8 cellular contexts compared by ENCODE assay signal in genomic region chr2:197515798-197516761, GRCh38. TPM values are rescaled to one million over a fixed set of nuclear protein-coding genes. Genes with fewer than 3 reads are reported as not detected.
DNase-seq lines count a peak whose midpoint lies in the region; ATAC-seq and TF ChIP-seq lines count a peak whose summit lies in the region.

Gene MOB4, plus strand, starts transcription at chr2:197516066. Its CDS starts 21 bp downstream, at chr2:197516087.

- peak within 1 kb of the TSS; percentile 91 for H3K9ac ChIP-seq in SK-N-SH

- POLR2A ChIA-PET in SK-N-SH (lab: Yijun Ruan, JAX) = interaction anchor here (0.6 to 3.0 kb wide), 7 partner anchors 10 to 60 kb away, joined by 3 to 46 read pairs (median 3); partner anchors contain the start of genes HSPD1 and HSPE1

- H3K4me2 ChIP-seq in SK-N-SH = peak within 1 kb of the TSS; percentile 99

- H3F3A ChIP-seq in SK-N-SH (replicated peaks; ENCODE audit: insufficient read depth) = peaks cover 3% of the 10 kb centered on the region

- peak within 1 kb of the TSS; percentile 79 to 97 for H3K27ac ChIP-seq in SK-N-SH (ENCODE audit: low read depth in 2 of 2, low read length in 1 of 2)
- peak within 1 kb of the TSS; percentile 90 for H3K27ac ChIP-seq in suprapubic skin

- H3K9me3 ChIP-seq in SK-N-SH (no peaks in the 10 kb centered on the region), suprapubic skin (no peaks in the 10 kb centered on the region)

- TF ChIP-seq RAD21 in SK-N-SH (IDR thresholded peaks at IDR 0.05; ENCODE audit: low read length) = no peak

- no peaks in the 10 kb centered on the region for H3K27me3 ChIP-seq in SK-N-SH (ENCODE audit: insufficient read depth)
- no peaks in the 10 kb centered on the region for H3K27me3 ChIP-seq in suprapubic skin

- peak; percentile 65 to 88 for TF ChIP-seq POLR2A in suprapubic skin (IDR thresholded peaks at IDR 0.05)

- ATAC-seq in HG02571 (IDR thresholded peaks at IDR 0.05; ENCODE audit: unreplicated experiment) = peak; percentile 94

- H3K4me1 ChIP-seq in SK-N-SH (ENCODE audit: control insufficient read depth in 1 of 2, insufficient read depth in 2 of 2, low read depth in 1 of 2, low read length in 1 of 2) = peaks cover 0 to 8% of the 10 kb centered on the region in 2 experiments
- H3K4me1 ChIP-seq in suprapubic skin = peaks cover 26% of the 10 kb centered on the region

- H3K9me2 ChIP-seq in SK-N-SH = no peaks in the 10 kb centered on the region

- CTCF ChIA-PET in SK-N-SH (lab: Yijun Ruan, JAX) = interaction anchor here (1.1 to 2.2 kb wide), 4 partner anchors 9 to 16 kb away, joined by 3 to 11 read pairs (median 4); partner anchors contain the start of genes HSPD1 and HSPE1

- H4K20me1 ChIP-seq in SK-N-SH (ENCODE audit: insufficient read depth) = peaks cover 31% of the 10 kb centered on the region

- peak; percentile 98 to 100 for TF ChIP-seq EP300 in SK-N-SH (IDR thresholded peaks at IDR 0.05; ENCODE audit: borderline replicate concordance in 1 of 2, low read depth in 1 of 2, low read length in 1 of 2)
- no peak for TF ChIP-seq EP300 in suprapubic skin (IDR thresholded peaks at IDR 0.05)

- TF ChIP-seq CTCF in SK-N-SH (IDR thresholded peaks at IDR 0.05) (no peak), suprapubic skin (IDR thresholded peaks at IDR 0.05) (no peak)

- H3K4me3 ChIP-seq in SK-N-SH (ENCODE audit: low read depth in 2 of 2, low read length in 1 of 2) (peak within 1 kb of the TSS; percentile 77 to 89), suprapubic skin (peak within 1 kb of the TSS; percentile 94)

- DNase-seq in GM04504 (ENCODE audit: low read depth) = peak; percentile 88
- peak; percentile 89 for DNase-seq in NCI-H1048 (lab: John Stamatoyannopoulos, UW)
- peak; percentile 97 for DNase-seq in SK-N-SH
- DNase-seq in activated naive CD4-positive, alpha-beta T cell treated with anti-CD3 and anti-CD28 coated beads, Interleukin-2, amount 50 U/mL, for 16 hours = peak; percentile 92
- peak; percentile 92 for DNase-seq in germinal center (ENCODE audit: low spot score)
- DNase-seq in nucleus accumbens (lab: John Stamatoyannopoulos, UW) = peak in 55 of 56 donors; percentile 71 to 96 (median 92)
- peak; percentile 96 for DNase-seq in suprapubic skin (ENCODE audit: low spot score in 2 of 2)

- H3K36me3 ChIP-seq in SK-N-SH (replicated peaks in 1 of 2; ENCODE audit: control insufficient read depth in 1 of 2, insufficient read depth in 2 of 2, low read length in 1 of 2) (peaks cover 0 to 18% of the 10 kb centered on the region in 2 experiments), suprapubic skin (no peaks in the 10 kb centered on the region)

- H2AFZ ChIP-seq in SK-N-SH (ENCODE audit: low read depth) = peak within 1 kb of the TSS; percentile 98

- peaks cover 52% of the 10 kb centered on the region for H3K79me2 ChIP-seq in SK-N-SH (ENCODE audit: insufficient read depth)

- WGBS in SK-N-SH (ENCODE audit: low lambda C conversion rate) = 1% methylated on average over 35 of the region's 75 CpGs
- WGBS in suprapubic skin = 1% methylated on average over 30 of the region's 75 CpGs

TF ChIP-seq in SK-N-SH, 30 proteins besides CTCF, POLR2A, EP300 and RAD21 (continues in another document):
- TF ChIP-seq SIN3A (IDR thresholded peaks at IDR 0.05; ENCODE audit: borderline replicate concordance, low read depth, low read length) (peak; percentile 96), RCOR1 (IDR thresholded peaks at IDR 0.05; ENCODE audit: low read length) (no peak), TAF1 (IDR thresholded peaks at IDR 0.05; ENCODE audit: borderline replicate concordance, low read depth, low read length) (peak; percentile 94), TCF12 (IDR thresholded peaks at IDR 0.05) (peak; percentile 64; the same call in 1 of the 2 replicates), MAX (IDR thresholded peaks at IDR 0.05; ENCODE audit: low read depth) (peak; percentile 91), NFIC (IDR thresholded peaks at IDR 0.05; ENCODE audit: borderline replicate concordance) (no peak), MXI1 (IDR thresholded peaks at IDR 0.05; ENCODE audit: low read depth, low read length) (peak; percentile 94), GABPA (IDR thresholded peaks at IDR 0.05; ENCODE audit: low read depth) (peak; percentile 67), NRF1 (IDR thresholded peaks at IDR 0.05; ENCODE audit: low read depth, low read length) (peak; percentile 76), FOXJ3 (CRISPR knock-in tag; IDR thresholded peaks at IDR 0.05) (peak; percentile 13; the same call in 1 of the 2 replicates), RXRA (IDR thresholded peaks at IDR 0.05; ENCODE audit: borderline replicate concordance, low read depth) (no peak; the same call in 1 of the 2 replicates), ZBTB33 (IDR thresholded peaks at IDR 0.05; ENCODE audit: borderline replicate concordance, low read depth) (peak; percentile 94), MEF2A (IDR thresholded peaks at IDR 0.05; ENCODE audit: borderline replicate concordance, low read depth) (no peak), TEAD4 (IDR thresholded peaks at IDR 0.05; ENCODE audit: borderline replicate concordance, insufficient read depth) (no peak), POLR2AphosphoS5 (IDR thresholded peaks at IDR 0.05; ENCODE audit: low read depth, low read length) (peak; percentile 94), RFX5 (IDR thresholded peaks at IDR 0.05; ENCODE audit: low read length) (no peak), CHD2 (IDR thresholded peaks at IDR 0.05; ENCODE audit: low read length, partially characterized antibody) (peak; percentile 76), SMC3 (IDR thresholded peaks at IDR 0.05; ENCODE audit: low read depth, low read length) (0 out of 2 replicates have a peak, but pooled peaks have one; percentile 3), YY1 (IDR thresholded peaks at IDR 0.05; ENCODE audit: low read depth) (peak; percentile 86)
- TF ChIP-seq, protein P1, sequence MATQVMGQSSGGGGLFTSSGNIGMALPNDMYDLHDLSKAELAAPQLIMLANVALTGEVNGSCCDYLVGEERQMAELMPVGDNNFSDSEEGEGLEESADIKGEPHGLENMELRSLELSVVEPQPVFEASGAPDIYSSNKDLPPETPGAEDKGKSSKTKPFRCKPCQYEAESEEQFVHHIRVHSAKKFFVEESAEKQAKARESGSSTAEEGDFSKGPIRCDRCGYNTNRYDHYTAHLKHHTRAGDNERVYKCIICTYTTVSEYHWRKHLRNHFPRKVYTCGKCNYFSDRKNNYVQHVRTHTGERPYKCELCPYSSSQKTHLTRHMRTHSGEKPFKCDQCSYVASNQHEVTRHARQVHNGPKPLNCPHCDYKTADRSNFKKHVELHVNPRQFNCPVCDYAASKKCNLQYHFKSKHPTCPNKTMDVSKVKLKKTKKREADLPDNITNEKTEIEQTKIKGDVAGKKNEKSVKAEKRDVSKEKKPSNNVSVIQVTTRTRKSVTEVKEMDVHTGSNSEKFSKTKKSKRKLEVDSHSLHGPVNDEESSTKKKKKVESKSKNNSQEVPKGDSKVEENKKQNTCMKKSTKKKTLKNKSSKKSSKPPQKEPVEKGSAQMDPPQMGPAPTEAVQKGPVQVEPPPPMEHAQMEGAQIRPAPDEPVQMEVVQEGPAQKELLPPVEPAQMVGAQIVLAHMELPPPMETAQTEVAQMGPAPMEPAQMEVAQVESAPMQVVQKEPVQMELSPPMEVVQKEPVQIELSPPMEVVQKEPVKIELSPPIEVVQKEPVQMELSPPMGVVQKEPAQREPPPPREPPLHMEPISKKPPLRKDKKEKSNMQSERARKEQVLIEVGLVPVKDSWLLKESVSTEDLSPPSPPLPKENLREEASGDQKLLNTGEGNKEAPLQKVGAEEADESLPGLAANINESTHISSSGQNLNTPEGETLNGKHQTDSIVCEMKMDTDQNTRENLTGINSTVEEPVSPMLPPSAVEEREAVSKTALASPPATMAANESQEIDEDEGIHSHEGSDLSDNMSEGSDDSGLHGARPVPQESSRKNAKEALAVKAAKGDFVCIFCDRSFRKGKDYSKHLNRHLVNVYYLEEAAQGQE (IDR thresholded peaks at IDR 0.05; ENCODE audit: low read depth, low read length) = no peak
- TF ChIP-seq, protein P2, sequence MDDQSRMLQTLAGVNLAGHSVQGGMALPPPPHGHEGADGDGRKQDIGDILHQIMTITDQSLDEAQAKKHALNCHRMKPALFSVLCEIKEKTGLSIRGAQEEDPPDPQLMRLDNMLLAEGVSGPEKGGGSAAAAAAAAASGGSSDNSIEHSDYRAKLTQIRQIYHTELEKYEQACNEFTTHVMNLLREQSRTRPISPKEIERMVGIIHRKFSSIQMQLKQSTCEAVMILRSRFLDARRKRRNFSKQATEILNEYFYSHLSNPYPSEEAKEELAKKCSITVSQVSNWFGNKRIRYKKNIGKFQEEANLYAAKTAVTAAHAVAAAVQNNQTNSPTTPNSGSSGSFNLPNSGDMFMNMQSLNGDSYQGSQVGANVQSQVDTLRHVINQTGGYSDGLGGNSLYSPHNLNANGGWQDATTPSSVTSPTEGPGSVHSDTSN (IDR thresholded peaks at IDR 0.05) = peak; percentile 38

RNA-seq across cellular contexts. Expression of gene MOB4, which starts in this region (rescaled TPM):
- polyA plus RNA-seq in SK-N-SH (2012; rRNA removed) = 22.0 and 24.6 TPM in 2 replicates
- 34.7 and 47.5 TPM in 2 replicates for polyA plus RNA-seq in SK-N-SH (2012; cell fraction: cytosol; rRNA removed)
- polyA plus RNA-seq in SK-N-SH (2012; cell fraction: nucleus; rRNA removed) = 5.4 and 10.6 TPM in 2 replicates
- 10 to 100 TPM; 17.8 to 30.4 (median 22.6) TPM for total RNA-seq in suprapubic skin

Comparison
In these comparisons a context has a peak if more than half of its experiments do, and no peak if none do; other contexts are left out.
1. Peak in every context shown above with its lines: DNase-seq, ATAC-seq, H3K4me3 ChIP-seq and H3K27ac ChIP-seq.